Comparison of ENCODE assay signal across 8 cellular contexts in the genomic region with DNA sequence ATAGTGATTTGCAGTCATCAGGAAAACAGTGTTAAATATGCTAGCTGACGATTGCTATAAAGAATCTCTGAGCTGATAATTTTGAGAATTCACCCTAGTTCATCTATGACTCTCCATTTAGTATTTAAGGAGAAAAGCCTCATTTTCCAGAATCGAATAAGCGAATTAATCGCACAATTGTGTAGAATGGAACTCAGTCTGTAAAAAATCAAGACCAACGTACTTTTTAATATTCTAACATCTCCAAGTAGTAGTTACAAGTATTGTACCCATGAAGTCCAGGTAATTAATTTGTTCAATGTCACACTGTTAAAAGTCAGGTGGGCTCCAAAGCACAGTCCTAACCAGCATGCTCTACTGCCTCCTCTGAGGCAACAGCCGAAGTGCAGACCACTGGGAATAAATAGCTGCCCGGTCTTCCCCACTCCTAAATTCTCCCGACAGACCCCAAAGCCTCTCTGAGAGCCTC. TPM values are rescaled to one million over a fixed set of nuclear protein-coding genes. Genes with fewer than 3 reads are reported as not detected.
DNase-seq lines count a peak whose midpoint lies in the region; ATAC-seq and TF ChIP-seq lines count a peak whose summit lies in the region.

No MANE protein-coding gene starts in this region.

- H3K27me3 Mint-ChIP-seq in Calu3 (ENCODE audit: unreplicated experiment): no peaks in the 10 kb centered on the region

- in situ Hi-C loops in gastrocnemius medialis (cut with MboI; ENCODE audit: low sequenced_read_pairs in 4 of 4) (loop anchor here in 2 of 4 donors (10.0 to 25.0 kb wide), 2 partner anchors 201 to 219 kb away; no protein-coding TSS in a partner anchor), GM13976 (cut with MboI; ENCODE audit: low sequenced_read_pairs, unreplicated experiment) (no loop called here)

- no peaks in the 10 kb centered on the region for H3K9me3 Mint-ChIP-seq in Calu3 (ENCODE audit: low read depth, unreplicated experiment)

- H3K27ac Mint-ChIP-seq in Calu3 (ENCODE audit: unreplicated experiment): peak overlapping the region; percentile 99

- H3K4me1 ChIP-seq in gastrocnemius medialis: peaks cover 11 to 13% of the 10 kb centered on the region in 2 donors

- peak overlapping the region; percentile 100 for H3K4me3 Mint-ChIP-seq in Calu3 (ENCODE audit: low read depth, unreplicated experiment)

- H3K4me1 Mint-ChIP-seq in Calu3 (ENCODE audit: low read depth, unreplicated experiment): peaks cover 32% of the 10 kb centered on the region

- TF ChIP-seq CTCF in Calu3 (IDR thresholded peaks at IDR 0.05; ENCODE audit: unreplicated experiment) (no peak), NB4 (IDR thresholded peaks at IDR 0.05; ENCODE audit: low read depth, low read length) (no peak), epithelial cell of proximal tubule (conservative IDR thresholded peaks at IDR 0.05; ENCODE audit: low read depth, low read length) (no peak), gastrocnemius medialis (IDR thresholded peaks at IDR 0.05 in 4 of 5, conservative IDR thresholded peaks at IDR 0.05 in 1 of 5) (no peak), GM13976 (IDR thresholded peaks at IDR 0.05; ENCODE audit: borderline replicate concordance, control extremely low read depth, extremely low read depth, insufficient read depth, missing control alignments) (no peak)

- TF ChIP-seq POLR2A in NB4 (IDR thresholded peaks at IDR 0.05; ENCODE audit: extremely low read depth, insufficient read length) (no peak), gastrocnemius medialis (IDR thresholded peaks at IDR 0.05) (no peak)

- no peaks in the 10 kb centered on the region for H3K9me3 ChIP-seq in gastrocnemius medialis

- CTCF ChIA-PET in Calu3 (lab: Charles Lee): interaction anchor here (0.7 to 1.9 kb wide), 6 partner anchors 10 to 185 kb away, joined by 3 to 7 read pairs (median 4); partner anchors contain the start of genes CYREN and TMEM140

- DNase-seq in Calu3 (no peak), NB4 (ENCODE audit: low read depth) (no peak), epithelial cell of proximal tubule (ENCODE audit: low read depth) (no peak), gastrocnemius medialis (no peak), GM13976 (ENCODE audit: low spot score) (no peak), activated gamma-delta T cell treated with Interleukin-2 at 50 U/mL for 16 hours (no peak), left lobe of liver (ENCODE audit: low spot score) (no peak)

- H3K36me3 ChIP-seq in gastrocnemius medialis: no peaks in the 10 kb centered on the region

- no peaks in the 10 kb centered on the region for H3K27me3 ChIP-seq in gastrocnemius medialis

- H3K27ac ChIP-seq in gastrocnemius medialis: peak overlapping the region; percentile 87 to 91 (median 87)

- H3K36me3 Mint-ChIP-seq in Calu3 (ENCODE audit: insufficient read depth, unreplicated experiment): peaks cover 21% of the 10 kb centered on the region

- BruUV-seq in Calu3 (replicated peaks; lab: Mats Ljungman, UMichigan): TSS peak; percentile 77

- intact Hi-C loops in Calu3 (cut with micrococcal nuclease; ENCODE audit: unreplicated experiment): loop anchor here (2.0 kb wide), 1 partner anchor 185 kb away; the partner anchor contains the start of gene CYREN
- intact Hi-C loops in gastrocnemius medialis (cut with DNase I; ENCODE audit: low total_unique reads): loop anchor here (1.0 to 5.0 kb wide), 4 partner anchors 161 to 521 kb away; partner anchors contain the start of genes CYREN, TMEM140 and WDR91

- H3K4me3 ChIP-seq in NB4 (ENCODE audit: low read depth, low read length): peak overlapping the region; percentile 71
- peak overlapping the region; percentile 82 for H3K4me3 ChIP-seq in epithelial cell of proximal tubule (ENCODE audit: low read depth, low read length)
- peak overlapping the region; percentile 75 to 92 (median 78) for H3K4me3 ChIP-seq in gastrocnemius medialis

- ATAC-seq in GM21529 (IDR thresholded peaks at IDR 0.05; ENCODE audit: unreplicated experiment): peak; percentile 37
- ATAC-seq in gastrocnemius medialis: peak in 1 of 2 donors; percentile 47
- no peak for ATAC-seq in left lobe of liver

RNA-seq across cellular contexts. Expression of gene AGBL3, which starts 0.4 kb away (rescaled TPM):
- total RNA-seq in Calu3 (2022) (5.4 and 6.3 TPM in 2 replicates), epithelial cell of proximal tubule (1.7 and 4.0 TPM in 2 replicates), gastrocnemius medialis (1 to 10 TPM in 3 of 4 donors, under 1 TPM in 1; 0.61 to 1.9 (median 1.0) TPM), left lobe of liver (2.1 TPM)
